8 cellular contexts compared by ENCODE assay signal in genomic region chr7:106070567-106071254, GRCh38. TPM values are rescaled to one million over a fixed set of nuclear protein-coding genes. Genes with fewer than 3 reads are reported as not detected.
DNase-seq lines count a peak whose midpoint lies in the region; ATAC-seq and TF ChIP-seq lines count a peak whose summit lies in the region.

No MANE protein-coding gene starts in this region.

- peak overlapping the region; percentile 16 for H3K4me2 ChIP-seq in mammary epithelial cell (ENCODE audit: insufficient read depth, low read depth, low read length)

- H3K27ac ChIP-seq in mammary epithelial cell (ENCODE audit: insufficient read depth, low read depth, low read length) (peak overlapping the region; percentile 48), gastrocnemius medialis (peak overlapping the region in 3 of 4 donors; percentile 50 to 68 (median 66))

- no peaks in the 10 kb centered on the region for H3K36me3 ChIP-seq in mammary epithelial cell (ENCODE audit: insufficient read depth, low read length)
- H3K36me3 ChIP-seq in gastrocnemius medialis, result no peaks in the 10 kb centered on the region

- 82% methylated on average over 8 of the region's 8 CpGs for WGBS in mammary epithelial cell (ENCODE audit: low coverage, missing lambda C conversion rate)

- H2AFZ ChIP-seq in mammary epithelial cell (ENCODE audit: low read depth, low read length), result peak overlapping the region; percentile 48

- BruUV-seq in mammary epithelial cell (replicated peaks; lab: Mats Ljungman, UMichigan), result no TSS peak

- no peak for TF ChIP-seq POLR2A in gastrocnemius medialis (IDR thresholded peaks at IDR 0.05)

- CTCF ChIA-PET in mammary epithelial cell (lab: Charles Lee; ENCODE audit: low non-redundant PET), result no interaction called here

- DNase-seq in NCI-H1694 treated with DMSO at 0.1 percent for 48 hours (lab: John Stamatoyannopoulos, UW) (peak; percentile 27), NCI-H1694 (lab: John Stamatoyannopoulos, UW) (no peak), NCI-H345 treated with DMSO at 0.1 percent for 48 hours (lab: John Stamatoyannopoulos, UW; ENCODE audit: unreplicated experiment) (peak; percentile 82), mammary epithelial cell (no peak), gastrocnemius medialis (no peak)

- TF ChIP-seq CTCF in mammary epithelial cell (conservative IDR thresholded peaks at IDR 0.05 in 1 of 2, IDR thresholded peaks at IDR 0.05 in 1 of 2; ENCODE audit: extremely low read depth in 1 of 2, insufficient read depth in 1 of 2, low read depth in 1 of 2, low read length in 2 of 2), result no peak
- no peak for TF ChIP-seq CTCF in gastrocnemius medialis (IDR thresholded peaks at IDR 0.05 in 4 of 5, conservative IDR thresholded peaks at IDR 0.05 in 1 of 5)

- H3K79me2 ChIP-seq in mammary epithelial cell (ENCODE audit: insufficient read depth, low read length), result no peaks in the 10 kb centered on the region

- H4K20me1 ChIP-seq in mammary epithelial cell (ENCODE audit: insufficient read depth, low read length), result no peaks in the 10 kb centered on the region

- H3K9ac ChIP-seq in mammary epithelial cell (ENCODE audit: insufficient read depth, low read length), result no peak overlapping the region

- in situ Hi-C loops in mammary epithelial cell (cut with MboI; ENCODE audit: low sequenced_read_pairs in 2 of 2), result no loop called here
- in situ Hi-C loops in gastrocnemius medialis (cut with MboI; ENCODE audit: low sequenced_read_pairs in 4 of 4), result loop anchor here in 2 of 4 donors (25.0 kb wide), 2 partner anchors 217 to 392 kb away; partner anchors contain the start of gene NAMPT (in 1 of the 2)

- intact Hi-C loops in mammary epithelial cell (cut with micrococcal nuclease), result no loop called here
- intact Hi-C loops in gastrocnemius medialis (cut with DNase I; ENCODE audit: low total_unique reads), result no loop called here

- H3K27me3 ChIP-seq in mammary epithelial cell (ENCODE audit: insufficient read depth, low read length), result no peaks in the 10 kb centered on the region
- no peaks in the 10 kb centered on the region for H3K27me3 ChIP-seq in gastrocnemius medialis

- H3K4me1 ChIP-seq in mammary epithelial cell (ENCODE audit: insufficient read depth, low read length), result peaks cover 62% of the 10 kb centered on the region
- H3K4me1 ChIP-seq in gastrocnemius medialis, result peaks cover 23 to 26% of the 10 kb centered on the region in 2 donors

- dilution Hi-C loops in mammary epithelial cell (cut with HindIII; ENCODE audit: low sequenced_read_pairs), result loop anchor here (5.0 kb wide), 1 partner anchor 77 kb away; no protein-coding TSS in a partner anchor

- no peak for ATAC-seq in gastrocnemius medialis
- no peak for ATAC-seq in GM19467 (IDR thresholded peaks at IDR 0.05; ENCODE audit: unreplicated experiment)
- ATAC-seq in GM19452 (IDR thresholded peaks at IDR 0.05; ENCODE audit: unreplicated experiment), result no peak
- ATAC-seq in HG03025 (IDR thresholded peaks at IDR 0.05; ENCODE audit: low FRiP score, unreplicated experiment), result no peak

- no peak overlapping the region for H3K4me3 ChIP-seq in mammary epithelial cell (replicated peaks in 1 of 3; ENCODE audit: insufficient read depth in 1 of 3, low read depth in 2 of 3, low read length in 3 of 3)
- no peak overlapping the region for H3K4me3 ChIP-seq in gastrocnemius medialis

- H3K9me3 ChIP-seq in mammary epithelial cell (replicated peaks; ENCODE audit: insufficient read depth, low read length), result no peaks in the 10 kb centered on the region
- no peaks in the 10 kb centered on the region for H3K9me3 ChIP-seq in gastrocnemius medialis

RNA-seq across cellular contexts. Expression of gene SYPL1, which starts 41.4 kb away (rescaled TPM):
- total RNA-seq in mammary epithelial cell (100 to 1,000 TPM in 1 of 2 donors, 10 to 100 TPM in 1; 74.3 to 124 TPM), gastrocnemius medialis (10 to 100 TPM; 81.5 to 90.9 (median 83.2) TPM)
- polyA plus RNA-seq in mammary epithelial cell, result 131 TPM
- polyA minus RNA-seq in mammary epithelial cell, result 278 TPM

Comparison
In these comparisons a context has a peak if more than half of its experiments do, and no peak if none do; other contexts are left out.
1. DNase-seq: peak in NCI-H1694 treated with DMSO at 0.1 percent for 48 hours (single experiment) and NCI-H345 treated with DMSO at 0.1 percent for 48 hours (single experiment); none in NCI-H1694 (single experiment), mammary epithelial cell (single experiment) and gastrocnemius medialis (0 of 2).